32 cellular contexts compared by ENCODE assay signal in genomic region chr4:100109921-100110320, GRCh38.
"Had no signal": no experiment of that assay in that cellular context is flagged by ENCODE, and none has a peak within 500 bp of the region (broad histone marks: within the 10 kb centered on the region; RNA-seq: fewer than 3 reads in every experiment).

No MANE protein-coding gene starts in this region.

- H3K36me3 ChIP-seq: ascending aorta, breast epithelium, cardiac muscle cell, colonic mucosa, esophagus squamous epithelium, heart left ventricle, WERI-Rb-1 had no signal

- H3K27ac Mint-ChIP-seq: activated B cell treated with CpG ODN at 0.5 μM for 24 hours; activated CD4-positive, alpha-beta memory T cell treated with anti-CD3 and anti-CD28 coated beads for 36 hours; activated CD8-positive, alpha-beta memory T cell treated with anti-CD3 and anti-CD28 coated beads, Interleukin-2, amount 10 ng/mL, durations not matched to agents 7 days and 5 days; activated CD8-positive, alpha-beta T cell treated with anti-CD3 and anti-CD28 coated beads, Interleukin-2, amount 10 ng/mL, durations not matched to agents 7 days and 5 days; activated naive CD4-positive, alpha-beta T cell treated with anti-CD3 and anti-CD28 coated beads, Interleukin-2, amount 10 ng/mL, durations not matched to agents 7 days and 5 days; activated naive CD4-positive, alpha-beta T cell treated with anti-CD3 and anti-CD28 coated beads, Interleukin-2, amount 50 U/mL, for 72 hours; activated naive CD8-positive, alpha-beta T cell treated with anti-CD3 and anti-CD28 coated beads, Interleukin-2, amount 10 ng/mL, durations not matched to agents 7 days and 5 days; activated T-cell treated with anti-CD3 and anti-CD28 coated beads, Interleukin-2, amount 50 U/mL, for 24 hours; activated T-cell treated with anti-CD3 and anti-CD28 coated beads, Interleukin-2, amount 50 U/mL, for 72 hours; brain; T-helper 1 cell treated with Interleukin-12 subunit alpha and Interleukin-12 subunit beta and Interleukin-4 antibody, amounts not matched to agents 30 μg/mL and 1 μg/mL, for 36 hours had no signal

- H3K27ac ChIP-seq: ascending aorta, breast epithelium, cardiac muscle cell, colonic mucosa, epithelial cell of prostate, esophagus squamous epithelium, heart left ventricle, hepatocyte, WERI-Rb-1 had no signal

- H3K4me3 ChIP-seq: ascending aorta, breast epithelium, cardiac muscle cell, colonic mucosa, esophagus squamous epithelium, heart left ventricle, hepatocyte had no signal

- H2AFZ ChIP-seq: hepatocyte had no signal

- H3K27me3 Mint-ChIP-seq: activated B cell treated with CpG ODN at 0.5 μM for 24 hours; activated CD4-positive, alpha-beta memory T cell treated with anti-CD3 and anti-CD28 coated beads for 36 hours; activated CD8-positive, alpha-beta memory T cell treated with anti-CD3 and anti-CD28 coated beads, Interleukin-2, amount 10 ng/mL, durations not matched to agents 7 days and 5 days; activated T-cell treated with anti-CD3 and anti-CD28 coated beads, Interleukin-2, amount 50 U/mL, for 24 hours had no signal

- H3K4me3 Mint-ChIP-seq: activated B cell treated with CpG ODN at 0.5 μM for 24 hours; activated CD4-positive, alpha-beta memory T cell treated with anti-CD3 and anti-CD28 coated beads for 36 hours; activated CD8-positive, alpha-beta memory T cell treated with anti-CD3 and anti-CD28 coated beads, Interleukin-2, amount 10 ng/mL, durations not matched to agents 7 days and 5 days; activated CD8-positive, alpha-beta T cell treated with anti-CD3 and anti-CD28 coated beads, Interleukin-2, amount 10 ng/mL, durations not matched to agents 7 days and 5 days; activated naive CD4-positive, alpha-beta T cell treated with anti-CD3 and anti-CD28 coated beads, Interleukin-2, amount 10 ng/mL, durations not matched to agents 7 days and 5 days; activated naive CD8-positive, alpha-beta T cell treated with anti-CD3 and anti-CD28 coated beads, Interleukin-2, amount 10 ng/mL, durations not matched to agents 7 days and 5 days; activated T-cell treated with anti-CD3 and anti-CD28 coated beads, Interleukin-2, amount 50 U/mL, for 24 hours; activated T-cell treated with anti-CD3 and anti-CD28 coated beads, Interleukin-2, amount 50 U/mL, for 72 hours; brain; T-helper 1 cell treated with Interleukin-12 subunit alpha and Interleukin-12 subunit beta and Interleukin-4 antibody, amounts not matched to agents 30 μg/mL and 1 μg/mL, for 36 hours had no signal

- H3K36me3 Mint-ChIP-seq: activated CD4-positive, alpha-beta memory T cell treated with anti-CD3 and anti-CD28 coated beads for 36 hours; activated naive CD4-positive, alpha-beta T cell treated with anti-CD3 and anti-CD28 coated beads, Interleukin-2, amount 10 ng/mL, durations not matched to agents 7 days and 5 days; activated naive CD4-positive, alpha-beta T cell treated with anti-CD3 and anti-CD28 coated beads, Interleukin-2, amount 50 U/mL, for 72 hours; brain had no signal

- H3K4me1 ChIP-seq: ascending aorta, breast epithelium, colonic mucosa, esophagus squamous epithelium, heart left ventricle had no signal

- H3K4me2 ChIP-seq: hepatocyte had no signal

- DNase-seq: activated B cell treated with CpG ODN at 0.5 μM for 24 hours; activated CD4-positive, alpha-beta memory T cell treated with anti-CD3 and anti-CD28 coated beads for 36 hours; activated CD4-positive, alpha-beta T cell treated with anti-CD3 and anti-CD28 coated beads for 48 hours; activated CD4-positive, alpha-beta T cell treated with anti-CD3 and anti-CD28 coated beads, Interleukin-2, amount 50 U/mL, for 1 hour; activated CD8-positive, alpha-beta memory T cell treated with anti-CD3 and anti-CD28 coated beads, Interleukin-2, amount 10 ng/mL, durations not matched to agents 7 days and 5 days; activated CD8-positive, alpha-beta memory T cell treated with anti-CD3 and anti-CD28 coated beads, Interleukin-2, amount 50 U/mL, for 48 hours; activated CD8-positive, alpha-beta T cell treated with anti-CD3 and anti-CD28 coated beads, Interleukin-2, amount 10 ng/mL, durations not matched to agents 7 days and 5 days; activated gamma-delta T cell; activated naive CD4-positive, alpha-beta T cell; activated naive CD4-positive, alpha-beta T cell treated with anti-CD3 and anti-CD28 coated beads, Interleukin-2, amount 10 ng/mL, durations not matched to agents 7 days and 5 days; activated naive CD8-positive, alpha-beta T cell treated with anti-CD3 and anti-CD28 coated beads, Interleukin-2, amount 10 ng/mL, durations not matched to agents 7 days and 5 days; activated T-cell treated with anti-CD3 and anti-CD28 coated beads for 4 hours; activated T-cell treated with anti-CD3 and anti-CD28 coated beads, Interleukin-2, amount 50 U/mL, for 24 hours; activated T-cell treated with anti-CD3 and anti-CD28 coated beads, Interleukin-2, amount 50 U/mL, for 72 hours; central memory CD4-positive, alpha-beta T cell; cerebellar nuclear complex; colonic mucosa; effector CD8-positive, alpha-beta T cell; esophagus squamous epithelium; foreskin fibroblast; heart left ventricle; T-helper 9 cell; WERI-Rb-1 had no signal

- H3K9me3 Mint-ChIP-seq: activated B cell treated with CpG ODN at 0.5 μM for 24 hours; activated CD4-positive, alpha-beta memory T cell treated with anti-CD3 and anti-CD28 coated beads for 36 hours; activated naive CD4-positive, alpha-beta T cell treated with anti-CD3 and anti-CD28 coated beads, Interleukin-2, amount 10 ng/mL, durations not matched to agents 7 days and 5 days; activated naive CD8-positive, alpha-beta T cell treated with anti-CD3 and anti-CD28 coated beads, Interleukin-2, amount 10 ng/mL, durations not matched to agents 7 days and 5 days; activated T-cell treated with anti-CD3 and anti-CD28 coated beads, Interleukin-2, amount 50 U/mL, for 24 hours; activated T-cell treated with anti-CD3 and anti-CD28 coated beads, Interleukin-2, amount 50 U/mL, for 72 hours; T-helper 1 cell treated with Interleukin-12 subunit alpha and Interleukin-12 subunit beta and Interleukin-4 antibody, amounts not matched to agents 30 μg/mL and 1 μg/mL, for 36 hours had no signal

- ATAC-seq: activated CD4-positive, CD25-positive, alpha-beta regulatory T cell treated with anti-CD3 and anti-CD28 coated beads, Interleukin-2, amount 50 U/mL, for 24 hours; activated CD8-positive, alpha-beta memory T cell treated with anti-CD3 and anti-CD28 coated beads, Interleukin-2, amount 10 ng/mL, durations not matched to agents 7 days and 5 days; activated CD8-positive, alpha-beta T cell treated with anti-CD3 and anti-CD28 coated beads, Interleukin-2, amount 10 ng/mL, durations not matched to agents 7 days and 5 days; activated naive CD4-positive, alpha-beta T cell treated with anti-CD3 and anti-CD28 coated beads, Interleukin-2, amount 50 U/mL, for 72 hours; activated T-cell treated with anti-CD3 and anti-CD28 coated beads, Interleukin-2, amount 50 U/mL, for 72 hours; heart left ventricle had no signal

- H3K27me3 ChIP-seq: ascending aorta, breast epithelium, cardiac muscle cell, colonic mucosa, esophagus squamous epithelium, heart left ventricle, hepatocyte had no signal

- H3K9me3 ChIP-seq: ascending aorta, breast epithelium, colonic mucosa, esophagus squamous epithelium, heart left ventricle had no signal

- H3K79me2 ChIP-seq: hepatocyte had no signal
